13 cellular contexts compared by ENCODE assay signal in the genomic region with DNA sequence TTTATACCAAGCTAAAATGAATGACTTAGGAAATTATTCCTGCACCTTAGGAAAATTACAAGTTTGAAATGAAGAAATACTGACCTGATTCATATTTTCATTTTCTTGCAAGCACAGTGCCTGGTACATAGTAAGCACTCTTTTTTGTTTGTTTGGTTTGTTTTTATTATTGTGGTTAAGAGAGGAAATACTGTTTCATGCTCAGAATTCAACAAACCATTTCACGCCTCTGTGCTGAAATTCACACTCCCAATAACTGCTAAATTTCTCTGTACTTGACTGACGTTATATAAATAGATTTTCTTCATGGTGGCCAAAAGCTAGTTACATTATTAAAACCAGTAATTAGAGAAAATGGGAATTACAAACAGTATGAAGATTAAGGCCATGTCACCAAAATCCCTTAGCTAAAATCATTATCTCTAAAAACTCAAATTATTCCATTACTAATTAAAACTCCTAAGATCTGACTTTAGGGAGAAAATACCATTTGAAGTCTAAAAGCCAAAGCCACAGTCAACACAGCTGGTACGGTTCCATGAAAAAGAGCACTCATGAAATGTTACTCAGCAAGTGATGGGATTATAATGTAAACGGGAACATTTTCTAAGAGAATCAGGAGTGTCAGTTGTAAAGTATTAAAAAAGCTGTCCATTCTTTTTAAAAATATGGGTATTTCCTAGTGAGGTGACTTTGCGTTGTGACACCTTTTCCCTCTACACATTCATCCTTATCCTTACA.
DNase-seq lines count a peak whose midpoint lies in the region; ATAC-seq and TF ChIP-seq lines count a peak whose summit lies in the region.
"Had no signal": no experiment of that assay in that cellular context is flagged by ENCODE, and none has a peak within 500 bp of the region (broad histone marks: within the 10 kb centered on the region; RNA-seq: fewer than 3 reads in every experiment).

No MANE protein-coding gene starts in this region.

- H3K4me3 ChIP-seq in DOHH2 (ENCODE audit: low read length) (peak overlapping the region; percentile 40), OCI-LY1 (ENCODE audit: low read depth, low read length, poor library complexity, severe bottlenecking) (no peak overlapping the region), tibial nerve (no peak overlapping the region), heart left ventricle (no peak overlapping the region)
- H3K4me3 ChIP-seq: gastroesophageal sphincter, upper lobe of right lung had no signal

- H3K4me2 ChIP-seq in DOHH2 (ENCODE audit: low read length), result peak overlapping the region; percentile 52
- peak overlapping the region; percentile 36 for H3K4me2 ChIP-seq in OCI-LY1 (ENCODE audit: low read length)

- H3K36me3 ChIP-seq in DOHH2 (ENCODE audit: control insufficient read depth, low read length) (no peaks in the 10 kb centered on the region), OCI-LY1 (ENCODE audit: insufficient read depth, low read length) (no peaks in the 10 kb centered on the region), tibial nerve (no peaks in the 10 kb centered on the region), heart left ventricle (no peaks in the 10 kb centered on the region)
- H3K36me3 ChIP-seq: gastroesophageal sphincter, upper lobe of right lung, WERI-Rb-1 had no signal

- peak overlapping the region; percentile 39 for H2AFZ ChIP-seq in OCI-LY1 (ENCODE audit: low read length)

- no peak for TF ChIP-seq EP300 in tibial nerve (IDR thresholded peaks at IDR 0.05)

- no peaks in the 10 kb centered on the region for H3K79me2 ChIP-seq in DOHH2 (ENCODE audit: control insufficient read depth, low read length)
- no peaks in the 10 kb centered on the region for H3K79me2 ChIP-seq in OCI-LY1 (ENCODE audit: insufficient read depth, low read length)

- in situ Hi-C loops in GM13977 (cut with MboI; ENCODE audit: low pct_unique_long_range_greater_than_20kb, low sequenced_read_pairs, unreplicated experiment), result no loop called here

- TF ChIP-seq POLR2A in tibial nerve (IDR thresholded peaks at IDR 0.05), result no peak
- TF ChIP-seq POLR2A in heart left ventricle (IDR thresholded peaks at IDR 0.05), result no peak

- no peak for TF ChIP-seq CTCF in DOHH2 (IDR thresholded peaks at IDR 0.05; ENCODE audit: low read depth, low read length, poor library complexity, severe bottlenecking)
- no peak for TF ChIP-seq CTCF in OCI-LY1 (IDR thresholded peaks at IDR 0.05; ENCODE audit: low read length)
- no peak for TF ChIP-seq CTCF in tibial nerve (IDR thresholded peaks at IDR 0.05)
- TF ChIP-seq CTCF in GM13977 (IDR thresholded peaks at IDR 0.05; ENCODE audit: extremely low read depth, insufficient read depth, missing control alignments), result no peak
- TF ChIP-seq CTCF in heart left ventricle (IDR thresholded peaks at IDR 0.05), result no peak

- peaks cover 8% of the 10 kb centered on the region; the same call in 1 of the 2 replicates for H3F3A ChIP-seq in DOHH2 (ENCODE audit: control insufficient read depth, insufficient read depth)
- H3F3A ChIP-seq in OCI-LY1 (ENCODE audit: insufficient read depth, low read length), result no peaks in the 10 kb centered on the region

- H3K4me1 ChIP-seq in DOHH2 (ENCODE audit: control insufficient read depth, low read length), result peaks cover 24% of the 10 kb centered on the region
- peaks cover 26% of the 10 kb centered on the region for H3K4me1 ChIP-seq in OCI-LY1 (ENCODE audit: insufficient read depth, low read length, severe bottlenecking)
- peaks cover 0 to 7% (median 0%) of the 10 kb centered on the region in 4 donors for H3K4me1 ChIP-seq in tibial nerve
- H3K4me1 ChIP-seq in heart left ventricle, result no peaks in the 10 kb centered on the region
- H3K4me1 ChIP-seq: gastroesophageal sphincter, upper lobe of right lung had no signal

- ATAC-seq in GM19395 (IDR thresholded peaks at IDR 0.05; ENCODE audit: unreplicated experiment), result peak; percentile 51
- peak; percentile 47 for ATAC-seq in HG02885 (IDR thresholded peaks at IDR 0.05; ENCODE audit: poor library complexity, unreplicated experiment)
- ATAC-seq in heart left ventricle, result no peak
- no peak for ATAC-seq in HG03039 (IDR thresholded peaks at IDR 0.05; ENCODE audit: unreplicated experiment)
- ATAC-seq: gastroesophageal sphincter, upper lobe of right lung had no signal

- no peaks in the 10 kb centered on the region for H3K27me3 ChIP-seq in DOHH2 (ENCODE audit: control insufficient read depth, low read length)
- no peaks in the 10 kb centered on the region for H3K27me3 ChIP-seq in OCI-LY1 (ENCODE audit: insufficient read depth, low read length)
- no peaks in the 10 kb centered on the region for H3K27me3 ChIP-seq in tibial nerve
- H3K27me3 ChIP-seq in heart left ventricle, result no peaks in the 10 kb centered on the region
- H3K27me3 ChIP-seq: gastroesophageal sphincter, upper lobe of right lung had no signal

- intact Hi-C loops in heart left ventricle (cut with DNase I), result no loop called here

- peak overlapping the region; percentile 3; the same call in 1 of the 2 replicates for H3K9ac ChIP-seq in OCI-LY1 (ENCODE audit: low read length)

- no peaks in the 10 kb centered on the region for H4K20me1 ChIP-seq in DOHH2 (ENCODE audit: control insufficient read depth, insufficient read depth, low read depth, low read length)
- no peaks in the 10 kb centered on the region for H4K20me1 ChIP-seq in OCI-LY1 (ENCODE audit: insufficient read depth, low read length)

- DNase-seq in tibial nerve (ENCODE audit: low spot score in 2 of 2) (no peak), GM13977 (ENCODE audit: low spot score) (no peak), heart left ventricle (no peak)
- DNase-seq: activated CD8-positive, alpha-beta memory T cell treated with anti-CD3 and anti-CD28 coated beads, Interleukin-2, amount 50 U/mL, for 4 hours; small intestine; upper lobe of right lung; WERI-Rb-1 had no signal

- H3K27ac ChIP-seq in DOHH2 (ENCODE audit: low read depth, low read length), result peak overlapping the region; percentile 52
- peak overlapping the region; percentile 88 for H3K27ac ChIP-seq in OCI-LY1 (ENCODE audit: low read depth, low read length, poor library complexity, severe bottlenecking)
- H3K27ac ChIP-seq in tibial nerve, result no peak overlapping the region
- H3K27ac ChIP-seq in heart left ventricle, result no peak overlapping the region
- H3K27ac ChIP-seq: gastroesophageal sphincter, upper lobe of right lung, WERI-Rb-1 had no signal

- no peaks in the 10 kb centered on the region for H3K9me2 ChIP-seq in DOHH2 (replicated peaks; ENCODE audit: control insufficient read depth, low read length)
- H3K9me2 ChIP-seq in OCI-LY1 (ENCODE audit: low read depth, low read length), result no peaks in the 10 kb centered on the region

- H3K9me3 ChIP-seq in DOHH2 (ENCODE audit: control insufficient read depth, insufficient read depth, low read length) (no peaks in the 10 kb centered on the region), OCI-LY1 (ENCODE audit: low read length) (peaks cover 5% of the 10 kb centered on the region; the same call in 1 of the 2 replicates), tibial nerve (no peaks in the 10 kb centered on the region), heart left ventricle (peaks cover 0 to 6% (median 0%) of the 10 kb centered on the region in 12 donors)
- H3K9me3 ChIP-seq: gastroesophageal sphincter, upper lobe of right lung had no signal

- WGBS in tibial nerve, 2 donors, result 81 to 84% methylated on average over 5 of the region's 5 CpGs
- 85 to 91% (median 87%) methylated on average over 5 of the region's 5 CpGs for WGBS in heart left ventricle, 4 donors

Comparison
In these comparisons a context has a peak if more than half of its experiments do, and no peak if none do; other contexts are left out.
1. H3K27ac ChIP-seq: peak in DOHH2 (single experiment) and OCI-LY1 (single experiment); none in tibial nerve (0 of 4) and heart left ventricle (0 of 12).
2. ATAC-seq: peak in GM19395 (single experiment) and HG02885 (single experiment); none in heart left ventricle (0 of 4) and HG03039 (single experiment).